ENCODE assay signal across 18 cellular contexts in genomic region chr1:29786195-29786594, GRCh38.
"Had no signal": no experiment of that assay in that cellular context is flagged by ENCODE, and none has a peak within 500 bp of the region (broad histone marks: within the 10 kb centered on the region; RNA-seq: fewer than 3 reads in every experiment).

No MANE protein-coding gene starts in this region.

- DNase-seq: activated CD4-positive, alpha-beta T cell treated with anti-CD3 and anti-CD28 coated beads for 4 hours; activated naive CD4-positive, alpha-beta T cell treated with Interleukin-2 at 50 U/mL for 16 hours; anterior cingulate cortex; cerebellar nuclear complex; endodermal cell; gastrocnemius medialis; islet precursor cell; mucosa of descending colon; naive thymus-derived CD8-positive, alpha-beta T cell; posterior cingulate gyrus; retina; stimulated activated CD4-positive, alpha-beta T cell treated with anti-CD3 and anti-CD28 coated beads, Interleukin-15, amount 100 ng/mL, for 24 hours; stimulated activated CD4-positive, alpha-beta T cell treated with anti-CD3 and anti-CD28 coated beads, Interleukin-4, amount 100 ng/mL, for 1 hour; stimulated activated naive B cell treated with anti-CD40 and anti-IgM and Interleukin-4, amounts not matched to agents 10 μg/mL and 1 μg/mL and 100 μg/mL, for 72 hours; thyroid gland had no signal

- ATAC-seq: activated T-helper 17 cell treated with anti-CD3 and anti-CD28 coated beads, Interleukin-2, amount 50 U/mL, for 72 hours; gastrocnemius medialis; mucosa of descending colon; naive thymus-derived CD8-positive, alpha-beta T cell; stimulated activated naive B cell treated with anti-CD40 and anti-IgM and Interleukin-4, amounts not matched to agents 10 μg/mL and 1 μg/mL and 100 μg/mL, for 72 hours had no signal

- H3K9me3 Mint-ChIP-seq: activated T-helper 17 cell treated with anti-CD3 and anti-CD28 coated beads, Interleukin-2, amount 50 U/mL, for 72 hours; endodermal cell; memory B cell; naive thymus-derived CD8-positive, alpha-beta T cell; stimulated activated naive B cell treated with anti-CD40 and anti-IgM and Interleukin-4, amounts not matched to agents 10 μg/mL and 1 μg/mL and 100 μg/mL, for 72 hours; T-helper 1 cell treated with Interleukin-12 subunit alpha and Interleukin-12 subunit beta and Interleukin-4 antibody, amounts not matched to agents 30 μg/mL and 1 μg/mL, for 36 hours had no signal

- H3K4me3 Mint-ChIP-seq: activated T-helper 17 cell treated with anti-CD3 and anti-CD28 coated beads, Interleukin-2, amount 50 U/mL, for 72 hours; endodermal cell; memory B cell; naive thymus-derived CD8-positive, alpha-beta T cell; stimulated activated naive B cell treated with anti-CD40 and anti-IgM and Interleukin-4, amounts not matched to agents 10 μg/mL and 1 μg/mL and 100 μg/mL, for 72 hours; T-helper 1 cell treated with Interleukin-12 subunit alpha and Interleukin-12 subunit beta and Interleukin-4 antibody, amounts not matched to agents 30 μg/mL and 1 μg/mL, for 36 hours had no signal

- H3K36me3 Mint-ChIP-seq: memory B cell; naive thymus-derived CD8-positive, alpha-beta T cell; stimulated activated naive B cell treated with anti-CD40 and anti-IgM and Interleukin-4, amounts not matched to agents 10 μg/mL and 1 μg/mL and 100 μg/mL, for 72 hours had no signal

- H3K27ac Mint-ChIP-seq: activated T-helper 17 cell treated with anti-CD3 and anti-CD28 coated beads, Interleukin-2, amount 50 U/mL, for 72 hours; endodermal cell; memory B cell; naive thymus-derived CD8-positive, alpha-beta T cell; stimulated activated naive B cell treated with anti-CD40 and anti-IgM and Interleukin-4, amounts not matched to agents 10 μg/mL and 1 μg/mL and 100 μg/mL, for 72 hours; T-helper 1 cell treated with Interleukin-12 subunit alpha and Interleukin-12 subunit beta and Interleukin-4 antibody, amounts not matched to agents 30 μg/mL and 1 μg/mL, for 36 hours had no signal

- H3K4me1 Mint-ChIP-seq: activated T-helper 17 cell treated with anti-CD3 and anti-CD28 coated beads, Interleukin-2, amount 50 U/mL, for 72 hours; endodermal cell; memory B cell; stimulated activated naive B cell treated with anti-CD40 and anti-IgM and Interleukin-4, amounts not matched to agents 10 μg/mL and 1 μg/mL and 100 μg/mL, for 72 hours had no signal
